ENCODE assay signal across 14 cellular contexts in the genomic region with DNA sequence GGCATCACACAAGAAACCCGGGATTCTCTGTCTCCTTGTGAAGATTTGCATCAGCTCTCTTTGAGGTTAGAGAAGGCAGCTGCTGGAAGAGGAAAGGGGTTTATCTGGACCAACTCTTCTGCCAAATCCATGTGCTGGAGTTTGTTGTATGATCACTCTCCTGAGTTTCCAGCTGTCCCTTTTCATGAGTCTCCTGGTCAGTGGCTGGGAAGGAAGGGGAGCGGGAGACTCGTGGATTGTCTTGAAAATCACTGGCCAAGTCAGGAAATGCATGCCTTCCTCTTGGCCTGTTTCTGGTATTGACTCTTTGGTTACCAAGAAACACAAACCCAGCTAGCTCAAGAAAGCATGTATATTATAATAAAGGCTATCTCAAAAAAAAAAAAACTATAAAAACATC. TPM values are rescaled to one million over a fixed set of nuclear protein-coding genes. Genes with fewer than 3 reads are reported as not detected.
A peak's percentile ranks its signal among the peaks of the same experiment; 100 is the strongest.
DNase-seq lines count a peak whose midpoint lies in the region; ATAC-seq and TF ChIP-seq lines count a peak whose summit lies in the region.
"Had no signal": no experiment of that assay in that cellular context is flagged by ENCODE, and none has a peak within 500 bp of the region (broad histone marks: within the 10 kb centered on the region; RNA-seq: fewer than 3 reads in every experiment).

No MANE protein-coding gene starts in this region.

- peaks cover 41% of the 10 kb centered on the region for H3K36me3 ChIP-seq in H7 (replicated peaks; ENCODE audit: control insufficient read depth, insufficient read depth, low read length)

- no peaks in the 10 kb centered on the region for H3K27me3 Mint-ChIP-seq in activated CD4-positive, alpha-beta memory T cell treated with anti-CD3 and anti-CD28 coated beads, Interleukin-2, amount 10 ng/mL, durations not matched to agents 7 days and 5 days
- H3K27me3 Mint-ChIP-seq in activated CD4-positive, alpha-beta memory T cell treated with anti-CD3 and anti-CD28 coated beads for 36 hours, result no peaks in the 10 kb centered on the region
- H3K27me3 Mint-ChIP-seq in endothelial cell (ENCODE audit: unreplicated experiment) (peaks cover 12% of the 10 kb centered on the region), memory B cell (no peaks in the 10 kb centered on the region)
- no peaks in the 10 kb centered on the region for H3K27me3 Mint-ChIP-seq in stimulated activated naive B cell treated with anti-CD40 and anti-IgM and Interleukin-4, amounts not matched to agents 10 μg/mL and 1 μg/mL and 100 μg/mL, for 72 hours

- DNase-seq in activated CD4-positive, alpha-beta memory T cell treated with anti-CD3 and anti-CD28 coated beads, Interleukin-2, amount 10 ng/mL, durations not matched to agents 7 days and 5 days, result no peak
- DNase-seq in activated CD4-positive, alpha-beta memory T cell treated with anti-CD3 and anti-CD28 coated beads for 36 hours, result no peak
- DNase-seq in endothelial cell (ENCODE audit: low spot score), result peak; percentile 55
- DNase-seq in memory B cell (ENCODE audit: low spot score in 2 of 2), result no peak
- DNase-seq in stimulated activated naive B cell treated with anti-CD40 and anti-IgM and Interleukin-4, amounts not matched to agents 10 μg/mL and 1 μg/mL and 100 μg/mL, for 72 hours, result no peak
- DNase-seq in NCI-H2107 treated with DMSO at 0.1 percent for 48 hours (lab: John Stamatoyannopoulos, UW; ENCODE audit: unreplicated experiment), result no peak
- no peak for DNase-seq in NOMO-1 treated with DMSO at 0.1 percent for 48 hours (lab: John Stamatoyannopoulos, UW; ENCODE audit: unreplicated experiment)
- no peak for DNase-seq in H7
- DNase-seq: effector CD4-positive, alpha-beta T cell; NCI-H1092 treated with DMSO at 0.1 percent for 48 hours; NCI-H446; transverse colon had no signal

- intact Hi-C loops in activated CD4-positive, alpha-beta memory T cell treated with anti-CD3 and anti-CD28 coated beads for 36 hours (cut with micrococcal nuclease), result no loop called here

- no peak overlapping the region for H3K4me3 ChIP-seq in H7 (ENCODE audit: insufficient read depth, low read depth, low read length)
- H3K4me3 ChIP-seq: skin epidermis, transverse colon had no signal

- CTCF ChIA-PET in activated CD4-positive, alpha-beta memory T cell treated with anti-CD3 and anti-CD28 coated beads, Interleukin-2, amount 10 ng/mL, durations not matched to agents 7 days and 5 days (lab: Charles Lee), result no interaction called here
- CTCF ChIA-PET in activated CD4-positive, alpha-beta memory T cell treated with anti-CD3 and anti-CD28 coated beads for 36 hours (lab: Charles Lee), result no interaction called here

- TF ChIP-seq CTCF in endothelial cell (IDR thresholded peaks at IDR 0.05; ENCODE audit: unreplicated experiment), result no peak

- peaks cover 62% of the 10 kb centered on the region for H3K36me3 Mint-ChIP-seq in activated CD4-positive, alpha-beta memory T cell treated with anti-CD3 and anti-CD28 coated beads, Interleukin-2, amount 10 ng/mL, durations not matched to agents 7 days and 5 days (ENCODE audit: low read depth)
- H3K36me3 Mint-ChIP-seq in activated CD4-positive, alpha-beta memory T cell treated with anti-CD3 and anti-CD28 coated beads for 36 hours, result peaks cover 52% of the 10 kb centered on the region
- H3K36me3 Mint-ChIP-seq in endothelial cell (ENCODE audit: low read depth, unreplicated experiment), result peaks cover 49% of the 10 kb centered on the region
- peaks cover 21% of the 10 kb centered on the region for H3K36me3 Mint-ChIP-seq in memory B cell
- H3K36me3 Mint-ChIP-seq in stimulated activated naive B cell treated with anti-CD40 and anti-IgM and Interleukin-4, amounts not matched to agents 10 μg/mL and 1 μg/mL and 100 μg/mL, for 72 hours, result peaks cover 28 to 65% of the 10 kb centered on the region in 2 donors

- no peaks in the 10 kb centered on the region for H3K9me3 Mint-ChIP-seq in activated CD4-positive, alpha-beta memory T cell treated with anti-CD3 and anti-CD28 coated beads, Interleukin-2, amount 10 ng/mL, durations not matched to agents 7 days and 5 days
- no peaks in the 10 kb centered on the region for H3K9me3 Mint-ChIP-seq in activated CD4-positive, alpha-beta memory T cell treated with anti-CD3 and anti-CD28 coated beads for 36 hours
- H3K9me3 Mint-ChIP-seq in endothelial cell (ENCODE audit: unreplicated experiment) (no peaks in the 10 kb centered on the region), memory B cell (no peaks in the 10 kb centered on the region)
- no peaks in the 10 kb centered on the region for H3K9me3 Mint-ChIP-seq in stimulated activated naive B cell treated with anti-CD40 and anti-IgM and Interleukin-4, amounts not matched to agents 10 μg/mL and 1 μg/mL and 100 μg/mL, for 72 hours

- H3K4me1 Mint-ChIP-seq in activated CD4-positive, alpha-beta memory T cell treated with anti-CD3 and anti-CD28 coated beads, Interleukin-2, amount 10 ng/mL, durations not matched to agents 7 days and 5 days, result peaks cover 6% of the 10 kb centered on the region
- no peaks in the 10 kb centered on the region for H3K4me1 Mint-ChIP-seq in activated CD4-positive, alpha-beta memory T cell treated with anti-CD3 and anti-CD28 coated beads for 36 hours (ENCODE audit: low read depth)
- H3K4me1 Mint-ChIP-seq in endothelial cell (ENCODE audit: unreplicated experiment), result peaks cover 45% of the 10 kb centered on the region
- H3K4me1 Mint-ChIP-seq in memory B cell, result peaks cover 13% of the 10 kb centered on the region
- H3K4me1 Mint-ChIP-seq in stimulated activated naive B cell treated with anti-CD40 and anti-IgM and Interleukin-4, amounts not matched to agents 10 μg/mL and 1 μg/mL and 100 μg/mL, for 72 hours, result peaks cover 5 to 13% of the 10 kb centered on the region in 2 donors

- peak overlapping the region; percentile 41 for H3K27ac Mint-ChIP-seq in activated CD4-positive, alpha-beta memory T cell treated with anti-CD3 and anti-CD28 coated beads, Interleukin-2, amount 10 ng/mL, durations not matched to agents 7 days and 5 days
- H3K27ac Mint-ChIP-seq in activated CD4-positive, alpha-beta memory T cell treated with anti-CD3 and anti-CD28 coated beads for 36 hours, result no peak overlapping the region
- peak overlapping the region; percentile 99 for H3K27ac Mint-ChIP-seq in endothelial cell (ENCODE audit: unreplicated experiment)
- H3K27ac Mint-ChIP-seq in memory B cell, result peak overlapping the region; percentile 94
- H3K27ac Mint-ChIP-seq in stimulated activated naive B cell treated with anti-CD40 and anti-IgM and Interleukin-4, amounts not matched to agents 10 μg/mL and 1 μg/mL and 100 μg/mL, for 72 hours, result peak overlapping the region; percentile 53

- POLR2A ChIA-PET in activated CD4-positive, alpha-beta memory T cell treated with anti-CD3 and anti-CD28 coated beads, Interleukin-2, amount 10 ng/mL, durations not matched to agents 7 days and 5 days (lab: Charles Lee), result no interaction called here
- POLR2A ChIA-PET in activated CD4-positive, alpha-beta memory T cell treated with anti-CD3 and anti-CD28 coated beads for 36 hours (lab: Charles Lee), result no interaction called here

- H3K27me3 ChIP-seq in H7 (ENCODE audit: control insufficient read depth, insufficient read depth, low read length), result no peaks in the 10 kb centered on the region
- H3K27me3 ChIP-seq: transverse colon had no signal

- no peak for ATAC-seq in memory B cell (ENCODE audit: low read depth)
- ATAC-seq in stimulated activated naive B cell treated with anti-CD40 and anti-IgM and Interleukin-4, amounts not matched to agents 10 μg/mL and 1 μg/mL and 100 μg/mL, for 72 hours (replicated peaks), result no peak

- H3K4me3 Mint-ChIP-seq in activated CD4-positive, alpha-beta memory T cell treated with anti-CD3 and anti-CD28 coated beads, Interleukin-2, amount 10 ng/mL, durations not matched to agents 7 days and 5 days, result no peak overlapping the region
- no peak overlapping the region for H3K4me3 Mint-ChIP-seq in activated CD4-positive, alpha-beta memory T cell treated with anti-CD3 and anti-CD28 coated beads for 36 hours
- H3K4me3 Mint-ChIP-seq in endothelial cell (ENCODE audit: unreplicated experiment) (peak overlapping the region; percentile 68), memory B cell (no peak overlapping the region)
- no peak overlapping the region for H3K4me3 Mint-ChIP-seq in stimulated activated naive B cell treated with anti-CD40 and anti-IgM and Interleukin-4, amounts not matched to agents 10 μg/mL and 1 μg/mL and 100 μg/mL, for 72 hours

RNA-seq across cellular contexts. Expression of a gene that starts 38.8 kb away (rescaled TPM):
- total RNA-seq in activated CD4-positive, alpha-beta memory T cell treated with anti-CD3 and anti-CD28 coated beads, Interleukin-2, amount 10 ng/mL, durations not matched to agents 7 days and 5 days, result not detected
- total RNA-seq in activated CD4-positive, alpha-beta memory T cell treated with anti-CD3 and anti-CD28 coated beads for 36 hours, result not detected
- not detected for total RNA-seq in endothelial cell (ENCODE audit: unreplicated experiment)
- total RNA-seq in H7 (2014; rRNA removed; shearing (Covaris generic)), result 0.48 TPM in 1 of 2 replicates, not detected in the other
- total RNA-seq: T-helper 1 cell treated with Interleukin-12 subunit alpha and Interleukin-12 subunit beta and Interleukin-4 antibody, amounts not matched to agents 30 ng/mL and 1 ng/mL, for 36 hours had no signal
